In the genomic region with DNA sequence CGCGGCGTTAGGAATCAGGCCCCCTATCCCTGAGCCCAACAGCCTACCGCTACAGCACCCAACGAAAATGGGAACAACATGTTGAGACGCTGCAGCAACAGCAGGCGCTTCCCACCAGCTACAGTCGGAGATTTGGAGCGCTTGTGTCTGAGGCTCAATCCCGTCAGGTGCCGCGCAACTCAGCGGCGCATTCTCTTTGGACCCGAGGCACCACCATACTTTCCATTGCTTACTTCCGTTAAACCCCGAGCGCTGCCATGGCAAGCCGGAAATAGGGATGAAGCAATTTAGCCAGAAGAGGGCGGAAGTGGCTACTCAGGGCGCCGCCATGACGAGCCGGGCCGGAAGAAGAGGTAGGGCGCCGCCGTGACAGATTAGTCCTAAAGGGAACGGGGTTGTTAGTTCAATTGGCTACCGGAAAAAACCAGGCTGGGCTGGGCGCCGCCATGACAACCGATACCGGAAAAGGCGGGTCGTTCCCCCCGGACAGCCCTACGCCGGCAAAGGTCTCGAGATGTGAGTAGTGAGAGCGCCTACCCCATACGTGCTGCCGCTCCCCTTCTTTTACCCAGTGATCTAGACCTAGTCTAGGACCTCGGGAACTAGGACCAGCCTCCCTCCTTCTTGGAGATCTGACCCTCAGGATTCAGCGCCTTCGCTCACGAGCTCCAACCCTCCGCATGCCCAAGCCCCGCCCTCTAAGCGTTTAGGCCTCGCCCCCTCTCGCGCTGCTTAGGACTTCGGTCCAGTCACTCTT, we compare ENCODE assay signal across 8 cellular contexts. TPM values are rescaled to one million over a fixed set of nuclear protein-coding genes. Genes with fewer than 3 reads are reported as not detected.
DNase-seq lines count a peak whose midpoint lies in the region; ATAC-seq and TF ChIP-seq lines count a peak whose summit lies in the region.

A gene with protein sequence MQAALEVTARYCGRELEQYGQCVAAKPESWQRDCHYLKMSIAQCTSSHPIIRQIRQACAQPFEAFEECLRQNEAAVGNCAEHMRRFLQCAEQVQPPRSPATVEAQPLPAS (plus strand): TSS at position 476 of the 757 bp plus-strand sequence. CDS start 39 bp downstream, at position 515.

- no peak; a peak in 1 of 4 replicates for TF ChIP-seq EP300 in SK-N-SH (IDR thresholded peaks at IDR 0.05; ENCODE audit: borderline replicate concordance in 1 of 2, low read depth in 1 of 2, low read length in 1 of 2)
- TF ChIP-seq EP300 in gastroesophageal sphincter (IDR thresholded peaks at IDR 0.05) = no peak

- H3K9ac ChIP-seq in SK-N-SH = peak within 1 kb of the TSS; percentile 90

- H3K27ac ChIP-seq in SK-N-SH (ENCODE audit: low read depth in 2 of 2, low read length in 1 of 2) (peak within 1 kb of the TSS; percentile 97 to 98), gastroesophageal sphincter (peak within 1 kb of the TSS; percentile 77 to 91 (median 90)), neutrophil (peak within 1 kb of the TSS; percentile 92)

- CTCF ChIA-PET in HEK293T (lab: Yijun Ruan, JAX) = interaction anchor here (0.6 to 1.0 kb wide), 2 partner anchors 16 to 464 kb away, joined by 3 to 5 read pairs; no protein-coding TSS in a partner anchor
- CTCF ChIA-PET in SK-N-SH (lab: Yijun Ruan, JAX) = interaction anchor here (0.6 to 3.7 kb wide), 22 partner anchors 11 to 537 kb away, joined by 3 to 28 read pairs (median 5); partner anchors contain the start of gene ZC3H8
- CTCF ChIA-PET in activated naive CD4-positive, alpha-beta T cell treated with anti-CD3 and anti-CD28 coated beads, Interleukin-2, amount 10 ng/mL, durations not matched to agents 7 days and 5 days (lab: Charles Lee) = interaction anchor here (0.8 to 4.5 kb wide), 8 partner anchors 10 to 141 kb away, joined by 3 to 20 read pairs (median 4); no protein-coding TSS in a partner anchor

- H3K27ac Mint-ChIP-seq in activated naive CD4-positive, alpha-beta T cell treated with anti-CD3 and anti-CD28 coated beads, Interleukin-2, amount 10 ng/mL, durations not matched to agents 7 days and 5 days = peak within 1 kb of the TSS; percentile 98

- H3K36me3 ChIP-seq in SK-N-SH (replicated peaks in 1 of 2; ENCODE audit: control insufficient read depth in 1 of 2, insufficient read depth in 2 of 2, low read length in 1 of 2) (peaks cover 6 to 18% of the 10 kb centered on the region in 2 experiments), gastroesophageal sphincter (peaks cover 0 to 35% of the 10 kb centered on the region in 2 donors), neutrophil (peaks cover 31% of the 10 kb centered on the region)

- peak; percentile 97 for ATAC-seq in gastroesophageal sphincter

- peak within 1 kb of the TSS; percentile 93 for H2AFZ ChIP-seq in SK-N-SH (ENCODE audit: low read depth)

- H3K4me2 ChIP-seq in SK-N-SH = peak within 1 kb of the TSS; percentile 89

- DNase-seq in GM03348 (ENCODE audit: low spot score) (peak; percentile 95), HEK293T (ENCODE audit: extremely low spot score) (peak; percentile 88), NAMALWA (ENCODE audit: low spot score) (peak; percentile 92), SK-N-SH (peak; percentile 87)
- peak; percentile 97 for DNase-seq in activated naive CD4-positive, alpha-beta T cell treated with anti-CD3 and anti-CD28 coated beads, Interleukin-2, amount 10 ng/mL, durations not matched to agents 7 days and 5 days

- H3K4me3 ChIP-seq in SK-N-SH (ENCODE audit: low read depth in 2 of 2, low read length in 1 of 2) = peak within 1 kb of the TSS; percentile 78 to 83
- H3K4me3 ChIP-seq in gastroesophageal sphincter = peak within 1 kb of the TSS; percentile 71 to 81
- H3K4me3 ChIP-seq in neutrophil (ENCODE audit: low read depth in 1 of 2, low read length in 1 of 2) = peak within 1 kb of the TSS; percentile 75 to 97

- H3K79me2 ChIP-seq in SK-N-SH (ENCODE audit: insufficient read depth) = peaks cover 11% of the 10 kb centered on the region

- TF ChIP-seq CTCF in SK-N-SH (IDR thresholded peaks at IDR 0.05) (0 out of 2 replicates have a peak, but pooled peaks have one; percentile 6), gastroesophageal sphincter (IDR thresholded peaks at IDR 0.05) (peak in 3 of 4 experiments; percentile 38 to 53 (median 41)), neutrophil (IDR thresholded peaks at IDR 0.05) (peak; percentile 42), subcutaneous adipose tissue (IDR thresholded peaks at IDR 0.05; ENCODE audit: low read depth) (no peak)

- peaks cover 21% of the 10 kb centered on the region for H3K36me3 Mint-ChIP-seq in activated naive CD4-positive, alpha-beta T cell treated with anti-CD3 and anti-CD28 coated beads, Interleukin-2, amount 10 ng/mL, durations not matched to agents 7 days and 5 days

- H3F3A ChIP-seq in SK-N-SH (replicated peaks; ENCODE audit: insufficient read depth) = peaks cover 25% of the 10 kb centered on the region

- no peaks in the 10 kb centered on the region for H3K9me2 ChIP-seq in SK-N-SH

- peaks cover 42% of the 10 kb centered on the region for H3K4me1 Mint-ChIP-seq in activated naive CD4-positive, alpha-beta T cell treated with anti-CD3 and anti-CD28 coated beads, Interleukin-2, amount 10 ng/mL, durations not matched to agents 7 days and 5 days

- H3K27me3 ChIP-seq in SK-N-SH (ENCODE audit: insufficient read depth) (no peaks in the 10 kb centered on the region), gastroesophageal sphincter (no peaks in the 10 kb centered on the region), neutrophil (no peaks in the 10 kb centered on the region)

- H3K27me3 Mint-ChIP-seq in activated naive CD4-positive, alpha-beta T cell treated with anti-CD3 and anti-CD28 coated beads, Interleukin-2, amount 10 ng/mL, durations not matched to agents 7 days and 5 days = no peaks in the 10 kb centered on the region

- no peak for TF ChIP-seq RAD21 in SK-N-SH (IDR thresholded peaks at IDR 0.05; ENCODE audit: low read length)

- WGBS in SK-N-SH (ENCODE audit: low lambda C conversion rate) = 3% methylated on average over 43 of the region's 54 CpGs
- 0% methylated on average over 12 to 23 of the region's 54 CpGs for WGBS in gastroesophageal sphincter (ENCODE audit: low coverage in 1 of 2), 2 donors

- no peaks in the 10 kb centered on the region for H4K20me1 ChIP-seq in SK-N-SH (ENCODE audit: insufficient read depth)

- POLR2A ChIA-PET in HEK293T (lab: Yijun Ruan, JAX) = interaction anchor here (0.7 to 2.5 kb wide), 14 partner anchors 10 to 520 kb away, joined by 3 to 9 read pairs (median 5); no protein-coding TSS in a partner anchor
- POLR2A ChIA-PET in SK-N-SH (lab: Yijun Ruan, JAX) = interaction anchor here (0.6 to 1.4 kb wide), 5 partner anchors 15 to 329 kb away, joined by 3 to 6 read pairs (median 5); partner anchors contain the start of gene ZC3H8

- H3K9me3 Mint-ChIP-seq in activated naive CD4-positive, alpha-beta T cell treated with anti-CD3 and anti-CD28 coated beads, Interleukin-2, amount 10 ng/mL, durations not matched to agents 7 days and 5 days = no peaks in the 10 kb centered on the region

- TF ChIP-seq POLR2A in gastroesophageal sphincter (IDR thresholded peaks at IDR 0.05) = peak; percentile 27

- H3K9me3 ChIP-seq in SK-N-SH (no peaks in the 10 kb centered on the region), gastroesophageal sphincter (no peaks in the 10 kb centered on the region), neutrophil (no peaks in the 10 kb centered on the region)

- peaks cover 12 to 31% of the 10 kb centered on the region in 2 experiments; a peak in 3 of 4 replicates for H3K4me1 ChIP-seq in SK-N-SH (ENCODE audit: control insufficient read depth in 1 of 2, insufficient read depth in 2 of 2, low read depth in 1 of 2, low read length in 1 of 2)
- H3K4me1 ChIP-seq in gastroesophageal sphincter = peaks cover 0 to 45% (median 11%) of the 10 kb centered on the region in 3 donors
- H3K4me1 ChIP-seq in neutrophil (ENCODE audit: control insufficient read depth in 1 of 2, insufficient read depth in 1 of 2, low read depth in 1 of 2, low read length in 1 of 2) = peaks cover 18 to 25% of the 10 kb centered on the region in 2 experiments

- peak within 1 kb of the TSS; percentile 96 for H3K4me3 Mint-ChIP-seq in activated naive CD4-positive, alpha-beta T cell treated with anti-CD3 and anti-CD28 coated beads, Interleukin-2, amount 10 ng/mL, durations not matched to agents 7 days and 5 days

TF ChIP-seq in HEK293T, 16 proteins besides CTCF, POLR2A, EP300 and RAD21 (continues in another document):
- TF ChIP-seq ELF4 (IDR thresholded peaks at IDR 0.05) (peak; percentile 96), ARNT (IDR thresholded peaks at IDR 0.05) (no peak), FOXM1 (IDR thresholded peaks at IDR 0.05; ENCODE audit: borderline replicate concordance) (no peak), L3MBTL2 (conservative IDR thresholded peaks at IDR 0.05) (peak; percentile 83), FOXK2 (IDR thresholded peaks at IDR 0.05) (no peak), CTBP1 (IDR thresholded peaks at IDR 0.05; ENCODE audit: borderline replicate concordance) (no peak), BHLHE40 (IDR thresholded peaks at IDR 0.05; ENCODE audit: borderline replicate concordance) (no peak)

TF ChIP-seq in SK-N-SH, 30 proteins besides CTCF, POLR2A, EP300 and RAD21 (continues in another document):
- TF ChIP-seq MEF2A (IDR thresholded peaks at IDR 0.05; ENCODE audit: borderline replicate concordance, low read depth) = no peak
- TF ChIP-seq, protein P1, sequence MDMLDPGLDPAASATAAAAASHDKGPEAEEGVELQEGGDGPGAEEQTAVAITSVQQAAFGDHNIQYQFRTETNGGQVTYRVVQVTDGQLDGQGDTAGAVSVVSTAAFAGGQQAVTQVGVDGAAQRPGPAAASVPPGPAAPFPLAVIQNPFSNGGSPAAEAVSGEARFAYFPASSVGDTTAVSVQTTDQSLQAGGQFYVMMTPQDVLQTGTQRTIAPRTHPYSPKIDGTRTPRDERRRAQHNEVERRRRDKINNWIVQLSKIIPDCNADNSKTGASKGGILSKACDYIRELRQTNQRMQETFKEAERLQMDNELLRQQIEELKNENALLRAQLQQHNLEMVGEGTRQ (IDR thresholded peaks at IDR 0.05; ENCODE audit: borderline replicate concordance, low read depth, low read length) = no peak
- peak; percentile 92 for TF ChIP-seq TAF1 (IDR thresholded peaks at IDR 0.05; ENCODE audit: borderline replicate concordance, low read depth, low read length)
- no peak for TF ChIP-seq USF1 (IDR thresholded peaks at IDR 0.05; ENCODE audit: borderline replicate concordance, low read depth)
- TF ChIP-seq NRF1 (IDR thresholded peaks at IDR 0.05; ENCODE audit: low read depth, low read length) = peak; percentile 40

RNA-seq across cellular contexts. Expression of the gene that starts here (rescaled TPM):
- 29.9 and 55.9 TPM in 2 replicates for polyA plus RNA-seq in SK-N-SH (2012; rRNA removed)
- 26.1 and 41.4 TPM in 2 replicates for polyA plus RNA-seq in SK-N-SH (2012; cell fraction: cytosol; rRNA removed)
- polyA plus RNA-seq in SK-N-SH (2012; cell fraction: nucleus; rRNA removed) = 29.5 and 43.9 TPM in 2 replicates
- total RNA-seq in gastroesophageal sphincter (10 to 100 TPM in 3 of 4 donors, 1 to 10 TPM in 1; 7.7 to 18.1 (median 16.0) TPM), subcutaneous adipose tissue (10 to 100 TPM; 10.4 to 20.9 (median 12.6) TPM)

Comparison
In these comparisons a context has a peak if more than half of its experiments do, and no peak if none do; other contexts are left out.
1. Peak in every context shown above with its lines: DNase-seq, ATAC-seq, H3K4me3 ChIP-seq and H3K27ac ChIP-seq.